In genomic region chr7:157929671-157930070, GRCh38 we compare ENCODE assay signal across 28 cellular contexts.
"Had no signal": no experiment of that assay in that cellular context is flagged by ENCODE, and none has a peak within 500 bp of the region (broad histone marks: within the 10 kb centered on the region; RNA-seq: fewer than 3 reads in every experiment).

No MANE protein-coding gene starts in this region.

- H3K27me3 Mint-ChIP-seq: stimulated activated naive CD8-positive, alpha-beta T cell treated with anti-CD3 and anti-CD28 coated beads, Interleukin-15, amount 100 ng/mL, for 72 hours had no signal

- H3K36me3 ChIP-seq: gastroesophageal sphincter, heart right ventricle, lower lobe of right lung, neutrophil, suprapubic skin, transverse colon, upper lobe of right lung, uterus had no signal

- ATAC-seq: effector memory CD8-positive, alpha-beta T cell; foreskin keratinocyte; gastroesophageal sphincter; heart right ventricle; left colon; left ventricle myocardium superior; lower lobe of right lung; naive thymus-derived CD8-positive, alpha-beta T cell; sciatic nerve; stimulated activated naive CD8-positive, alpha-beta T cell treated with anti-CD3 and anti-CD28 coated beads, Interleukin-15, amount 100 ng/mL, for 72 hours had no signal

- H3K9me3 ChIP-seq: gastroesophageal sphincter, lower lobe of right lung, neutrophil, upper lobe of right lung, uterus had no signal

- H3K4me2 ChIP-seq: smooth muscle cell had no signal

- H3K4me3 Mint-ChIP-seq: effector memory CD8-positive, alpha-beta T cell; nephron progenitor cell; stimulated activated naive CD8-positive, alpha-beta T cell treated with anti-CD3 and anti-CD28 coated beads, Interleukin-15, amount 100 ng/mL, for 72 hours had no signal

- H3K4me1 ChIP-seq: foreskin keratinocyte, gastroesophageal sphincter, heart right ventricle, lower lobe of right lung, parathyroid adenoma, suprapubic skin, transverse colon, upper lobe of right lung, uterus had no signal

- DNase-seq: cortex of kidney; effector memory CD8-positive, alpha-beta T cell; foreskin keratinocyte; heart right ventricle; hippocampal formation; kidney glomerular epithelial cell; left colon; left ventricle myocardium superior; lower lobe of right lung; naive thymus-derived CD8-positive, alpha-beta T cell; nephron progenitor cell; stimulated activated CD4-positive, alpha-beta T cell treated with anti-CD3 and anti-CD28 coated beads, Interleukin-12 subunit alpha, Interleukin-12 subunit beta, amount 100 ng/mL, for 4 hours; stimulated activated CD4-positive, alpha-beta T cell treated with anti-CD3 and anti-CD28 coated beads, Interleukin-1b, Interleukin-23, amount 100 ng/mL, for 48 hours; stimulated activated CD4-positive, alpha-beta T cell treated with anti-CD3 and anti-CD28 coated beads, Interleukin-4, amount 100 ng/mL, for 1 hour; stimulated activated CD8-positive, alpha-beta memory T cell treated with anti-CD3 and anti-CD28 coated beads, Interleukin-4, amount 100 ng/mL, for 48 hours; stimulated activated naive CD4-positive, alpha-beta T cell; stimulated activated naive CD8-positive, alpha-beta T cell treated with anti-CD3 and anti-CD28 coated beads, Interleukin-15, amount 100 ng/mL, for 72 hours; transverse colon; uterus had no signal

- H3K27ac Mint-ChIP-seq: effector memory CD8-positive, alpha-beta T cell; nephron progenitor cell; progenitor cell of endocrine pancreas; stimulated activated naive CD8-positive, alpha-beta T cell treated with anti-CD3 and anti-CD28 coated beads, Interleukin-15, amount 100 ng/mL, for 72 hours had no signal

- FAIRE-seq: islet of Langerhans had no signal

- H3K27ac ChIP-seq: foreskin keratinocyte, gastroesophageal sphincter, heart right ventricle, lower lobe of right lung, neutrophil, parathyroid adenoma, suprapubic skin, transverse colon, upper lobe of right lung, uterus had no signal

- H3K9ac ChIP-seq: parathyroid adenoma had no signal

- H3K4me3 ChIP-seq: gastroesophageal sphincter, heart right ventricle, lower lobe of right lung, smooth muscle cell, suprapubic skin, transverse colon, upper lobe of right lung, uterus had no signal

- H3K27me3 ChIP-seq: foreskin keratinocyte, transverse colon, uterus had no signal

- H3K36me3 Mint-ChIP-seq: naive thymus-derived CD8-positive, alpha-beta T cell had no signal
